Comparison of ENCODE assay signal across 8 cellular contexts in the genomic region with DNA sequence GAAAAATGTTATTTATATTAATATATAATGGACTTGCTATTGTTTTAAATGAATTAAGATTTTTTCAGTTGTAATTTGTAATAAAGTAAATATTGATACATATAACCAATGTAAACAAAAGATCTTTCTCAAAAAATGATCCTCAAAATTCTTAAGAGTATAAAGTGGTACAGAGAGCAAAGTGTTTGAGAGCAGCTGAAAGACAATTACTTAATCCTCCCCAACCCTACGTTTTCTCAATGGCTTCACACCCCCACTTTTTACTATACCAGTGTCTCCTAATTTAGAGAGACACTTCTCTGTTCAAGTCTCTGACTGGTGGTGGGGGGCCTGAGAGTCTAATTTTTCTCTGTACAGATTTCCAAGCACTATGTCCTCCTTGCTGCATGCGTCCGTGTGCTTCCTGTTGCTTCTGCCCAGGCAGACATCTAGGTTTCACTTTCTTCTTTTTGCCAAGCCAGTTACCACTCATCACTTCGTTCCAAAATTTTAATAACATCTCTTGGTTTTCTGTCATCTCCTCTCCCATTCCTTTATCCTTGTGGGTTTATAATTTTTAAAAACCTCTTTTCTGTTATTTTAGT.
A peak's percentile ranks its signal among the peaks of the same experiment; 100 is the strongest.
DNase-seq lines count a peak whose midpoint lies in the region; ATAC-seq and TF ChIP-seq lines count a peak whose summit lies in the region.

No MANE protein-coding gene starts in this region.

- H3K27me3 ChIP-seq in BE2C, result no peaks in the 10 kb centered on the region
- no peaks in the 10 kb centered on the region for H3K27me3 ChIP-seq in right cardiac atrium (ENCODE audit: control insufficient read depth, insufficient read depth)
- H3K27me3 ChIP-seq in testis, result no peaks in the 10 kb centered on the region

- ATAC-seq in GM19328 (IDR thresholded peaks at IDR 0.05; ENCODE audit: unreplicated experiment) (peak; percentile 63), HG03354 (IDR thresholded peaks at IDR 0.05; ENCODE audit: poor library complexity, severe bottlenecking, unreplicated experiment) (peak; percentile 94), right cardiac atrium (no peak)
- no peak for ATAC-seq in activated CD8-positive, alpha-beta T cell treated with anti-CD3 and anti-CD28 coated beads, Interleukin-2, amount 10 ng/mL, durations not matched to agents 7 days and 5 days
- ATAC-seq in stimulated activated naive CD8-positive, alpha-beta T cell treated with anti-CD3 and anti-CD28 coated beads, Interleukin-15, amount 100 ng/mL, for 72 hours, result peak; percentile 48

- H3K27me3 Mint-ChIP-seq in activated CD8-positive, alpha-beta T cell treated with anti-CD3 and anti-CD28 coated beads, Interleukin-2, amount 10 ng/mL, durations not matched to agents 7 days and 5 days (ENCODE audit: low read depth), result no peaks in the 10 kb centered on the region
- H3K27me3 Mint-ChIP-seq in stimulated activated naive CD8-positive, alpha-beta T cell treated with anti-CD3 and anti-CD28 coated beads, Interleukin-15, amount 100 ng/mL, for 72 hours, result no peaks in the 10 kb centered on the region

- no peaks in the 10 kb centered on the region for H3K9me3 Mint-ChIP-seq in activated CD8-positive, alpha-beta T cell treated with anti-CD3 and anti-CD28 coated beads, Interleukin-2, amount 10 ng/mL, durations not matched to agents 7 days and 5 days (ENCODE audit: insufficient read depth)
- peaks cover 0 to 9% of the 10 kb centered on the region in 2 donors for H3K9me3 Mint-ChIP-seq in stimulated activated naive CD8-positive, alpha-beta T cell treated with anti-CD3 and anti-CD28 coated beads, Interleukin-15, amount 100 ng/mL, for 72 hours

- H3K27ac Mint-ChIP-seq in activated CD8-positive, alpha-beta T cell treated with anti-CD3 and anti-CD28 coated beads, Interleukin-2, amount 10 ng/mL, durations not matched to agents 7 days and 5 days, result peak overlapping the region; percentile 62
- peak overlapping the region in 1 of 2 donors; percentile 80 for H3K27ac Mint-ChIP-seq in stimulated activated naive CD8-positive, alpha-beta T cell treated with anti-CD3 and anti-CD28 coated beads, Interleukin-15, amount 100 ng/mL, for 72 hours

- H3K9me3 ChIP-seq in BE2C (no peaks in the 10 kb centered on the region), right cardiac atrium (ENCODE audit: control insufficient read depth, low read length) (no peaks in the 10 kb centered on the region), testis (no peaks in the 10 kb centered on the region)

- CTCF ChIA-PET in activated CD8-positive, alpha-beta T cell treated with anti-CD3 and anti-CD28 coated beads, Interleukin-2, amount 10 ng/mL, durations not matched to agents 7 days and 5 days (lab: Charles Lee), result no interaction called here

- peaks cover 3% of the 10 kb centered on the region for H3K4me1 Mint-ChIP-seq in activated CD8-positive, alpha-beta T cell treated with anti-CD3 and anti-CD28 coated beads, Interleukin-2, amount 10 ng/mL, durations not matched to agents 7 days and 5 days (ENCODE audit: low read depth)
- peaks cover 4% of the 10 kb centered on the region for H3K4me1 Mint-ChIP-seq in stimulated activated naive CD8-positive, alpha-beta T cell treated with anti-CD3 and anti-CD28 coated beads, Interleukin-15, amount 100 ng/mL, for 72 hours

- no peaks in the 10 kb centered on the region for H3K36me3 Mint-ChIP-seq in activated CD8-positive, alpha-beta T cell treated with anti-CD3 and anti-CD28 coated beads, Interleukin-2, amount 10 ng/mL, durations not matched to agents 7 days and 5 days (ENCODE audit: low read depth)

- H3K4me3 Mint-ChIP-seq in activated CD8-positive, alpha-beta T cell treated with anti-CD3 and anti-CD28 coated beads, Interleukin-2, amount 10 ng/mL, durations not matched to agents 7 days and 5 days, result peak overlapping the region; percentile 63
- peak overlapping the region; percentile 72 to 74 for H3K4me3 Mint-ChIP-seq in stimulated activated naive CD8-positive, alpha-beta T cell treated with anti-CD3 and anti-CD28 coated beads, Interleukin-15, amount 100 ng/mL, for 72 hours

- H3K36me3 ChIP-seq in BE2C (no peaks in the 10 kb centered on the region), testis (ENCODE audit: low read depth, missing control alignments) (no peaks in the 10 kb centered on the region)

- POLR2A ChIA-PET in activated CD8-positive, alpha-beta T cell treated with anti-CD3 and anti-CD28 coated beads, Interleukin-2, amount 10 ng/mL, durations not matched to agents 7 days and 5 days (lab: Charles Lee), result no interaction called here

- no peaks in the 10 kb centered on the region for H3K4me1 ChIP-seq in BE2C
- no peaks in the 10 kb centered on the region for H3K4me1 ChIP-seq in right cardiac atrium (ENCODE audit: control insufficient read depth, insufficient read depth, low read length)
- no peaks in the 10 kb centered on the region for H3K4me1 ChIP-seq in testis

- no peak for TF ChIP-seq CTCF in BE2C (IDR thresholded peaks at IDR 0.05; ENCODE audit: low read depth, low read length)
- no peak for TF ChIP-seq CTCF in testis (IDR thresholded peaks at IDR 0.05)

- DNase-seq in BE2C, result no peak
- no peak for DNase-seq in activated CD8-positive, alpha-beta T cell treated with anti-CD3 and anti-CD28 coated beads, Interleukin-2, amount 10 ng/mL, durations not matched to agents 7 days and 5 days
- no peak for DNase-seq in stimulated activated naive CD8-positive, alpha-beta T cell treated with anti-CD3 and anti-CD28 coated beads, Interleukin-15, amount 100 ng/mL, for 72 hours
- no peak for DNase-seq in right cardiac atrium
- DNase-seq in NCI-H524 (lab: John Stamatoyannopoulos, UW), result no peak
- no peak for DNase-seq in testis

- 44% methylated on average over 4 of the region's 4 CpGs for WGBS in right cardiac atrium
- WGBS in testis, 2 donors, result 64 to 71% methylated on average over 4 of the region's 4 CpGs

- TF ChIP-seq POLR2A in testis (IDR thresholded peaks at IDR 0.05), result no peak

- H3K27ac ChIP-seq in right cardiac atrium (ENCODE audit: low read length) (no peak overlapping the region), testis (no peak overlapping the region)

- intact Hi-C loops in right cardiac atrium (cut with DNase I) (loop anchor here in 1 of 4 donors (2.0 kb wide), 1 partner anchor 39 kb away; no protein-coding TSS in a partner anchor), testis (cut with DNase I; ENCODE audit: low total_unique reads) (no loop called here)

- H3K4me3 ChIP-seq in BE2C (ENCODE audit: low read depth, low read length) (peak overlapping the region; percentile 39), right cardiac atrium (ENCODE audit: low read length) (no peak overlapping the region), testis (no peak overlapping the region)

Comparison
In these comparisons a context has a peak if more than half of its experiments do, and no peak if none do; other contexts are left out.
1. ATAC-seq: peak in GM19328 (single experiment), HG03354 (single experiment) and stimulated activated naive CD8-positive, alpha-beta T cell treated with anti-CD3 and anti-CD28 coated beads, Interleukin-15, amount 100 ng/mL, for 72 hours (single experiment); none in activated CD8-positive, alpha-beta T cell treated with anti-CD3 and anti-CD28 coated beads, Interleukin-2, amount 10 ng/mL, durations not matched to agents 7 days and 5 days (single experiment) and right cardiac atrium (0 of 2).